8 cellular contexts compared by ENCODE assay signal in genomic region chrX:123424546-123424945, GRCh38.
DNase-seq lines count a peak whose midpoint lies in the region; ATAC-seq and TF ChIP-seq lines count a peak whose summit lies in the region.

No MANE protein-coding gene starts in this region.

- H4K20me1 ChIP-seq in fibroblast of lung (ENCODE audit: control insufficient read depth, extremely low read depth, insufficient read depth, low read length), result no peaks in the 10 kb centered on the region

- H3K9me3 ChIP-seq in fibroblast of lung (ENCODE audit: control insufficient read depth, insufficient read depth, low read depth, low read length), result no peaks in the 10 kb centered on the region

- H3K9ac ChIP-seq in fibroblast of lung (ENCODE audit: insufficient read depth, low read length), result no peak overlapping the region

- no peak overlapping the region for H2AFZ ChIP-seq in fibroblast of lung (ENCODE audit: low read length)

- no peak overlapping the region for H3K27ac ChIP-seq in fibroblast of lung (ENCODE audit: insufficient read depth, low read length)

- no peaks in the 10 kb centered on the region for H3K27me3 ChIP-seq in fibroblast of lung (ENCODE audit: control insufficient read depth, insufficient read depth, low read length)

- H3K79me2 ChIP-seq in fibroblast of lung (ENCODE audit: control insufficient read depth, insufficient read depth, low read length), result no peaks in the 10 kb centered on the region

- DNase-seq in GM04504 (ENCODE audit: low read depth) (peak; percentile 46), fibroblast of lung (ENCODE audit: low read depth in 2 of 2) (peak; percentile 59 to 85), ureter (ENCODE audit: low spot score) (no peak), inferior parietal cortex (ENCODE audit: extremely low spot score) (no peak)
- no peak for DNase-seq in activated CD4-positive, alpha-beta T cell treated with anti-CD3 and anti-CD28 coated beads for 4 hours
- DNase-seq in activated effector memory CD4-positive, alpha-beta T cell treated with Interleukin-2 at 50 U/mL for 16 hours, result no peak

- no peak for TF ChIP-seq CTCF in fibroblast of lung (conservative IDR thresholded peaks at IDR 0.05 in 1 of 2, IDR thresholded peaks at IDR 0.05 in 1 of 2; ENCODE audit: low read depth in 1 of 2, low read length in 2 of 2)

- H3K36me3 ChIP-seq in fibroblast of lung (ENCODE audit: control insufficient read depth, insufficient read depth, low read length), result no peaks in the 10 kb centered on the region

- peak overlapping the region; percentile 44 for H3K4me2 ChIP-seq in fibroblast of lung (ENCODE audit: extremely low read depth, insufficient read depth, low read length)

- no peak overlapping the region for H3K4me3 ChIP-seq in fibroblast of lung (replicated peaks in 1 of 4; ENCODE audit: control extremely low read depth in 1 of 4, insufficient read depth in 1 of 4, low read depth in 3 of 4, low read length in 4 of 4)

- ATAC-seq in GM21447 (IDR thresholded peaks at IDR 0.05; ENCODE audit: unreplicated experiment), result peak; percentile 91
- peak; percentile 95 for ATAC-seq in HG03378 (IDR thresholded peaks at IDR 0.05; ENCODE audit: unreplicated experiment)

- H3K4me1 ChIP-seq in fibroblast of lung (ENCODE audit: control insufficient read depth, extremely low read depth, insufficient read depth, low read length), result no peaks in the 10 kb centered on the region

Comparison
In these comparisons a context has a peak if more than half of its experiments do, and no peak if none do; other contexts are left out.
1. DNase-seq: peak in GM04504 (single experiment) and fibroblast of lung (2 of 2); none in ureter (single experiment), inferior parietal cortex (single experiment), activated CD4-positive, alpha-beta T cell treated with anti-CD3 and anti-CD28 coated beads for 4 hours (0 of 2) and activated effector memory CD4-positive, alpha-beta T cell treated with Interleukin-2 at 50 U/mL for 16 hours (single experiment).